17 cellular contexts compared by ENCODE assay signal in the genomic region with DNA sequence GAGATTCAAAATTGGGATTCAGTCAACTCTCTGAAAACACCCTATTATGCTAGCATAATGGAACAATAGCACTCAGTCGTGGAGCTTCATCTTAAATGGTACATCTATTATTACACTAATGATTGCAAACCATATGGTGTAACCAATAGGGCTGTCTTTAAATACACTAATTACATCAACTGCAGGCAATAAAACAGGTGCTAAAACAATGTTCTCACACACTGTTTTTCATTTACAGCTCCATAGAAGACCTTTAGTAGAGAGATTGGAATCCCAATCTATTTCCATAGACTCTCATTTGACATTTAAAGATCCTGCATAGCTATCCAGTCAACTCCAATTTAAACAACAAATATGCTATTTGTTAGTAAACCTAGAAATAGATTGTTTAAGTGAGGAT.
"Had no signal": no experiment of that assay in that cellular context is flagged by ENCODE, and none has a peak within 500 bp of the region (broad histone marks: within the 10 kb centered on the region; RNA-seq: fewer than 3 reads in every experiment).

No MANE protein-coding gene starts in this region.

- H3K27ac ChIP-seq: body of pancreas, heart left ventricle, ovary, testis, upper lobe of right lung had no signal

- H3K4me1 ChIP-seq: body of pancreas, heart left ventricle, testis, upper lobe of right lung had no signal

- H3K36me3 ChIP-seq: heart left ventricle, ovary, upper lobe of right lung had no signal

- ATAC-seq: activated naive CD4-positive, alpha-beta T cell treated with anti-CD3 and anti-CD28 coated beads, Interleukin-2, amount 50 U/mL, for 72 hours; activated T-cell treated with anti-CD3 and anti-CD28 coated beads, Interleukin-2, amount 50 U/mL, for 4 hours; body of pancreas; heart left ventricle; stimulated activated naive CD8-positive, alpha-beta T cell treated with anti-CD3 and anti-CD28 coated beads, Interleukin-15, amount 100 ng/mL, for 72 hours; upper lobe of right lung had no signal

- H3K4me3 Mint-ChIP-seq: activated CD4-positive, alpha-beta memory T cell treated with anti-CD3 and anti-CD28 coated beads for 36 hours; activated T-cell treated with anti-CD3 and anti-CD28 coated beads, Interleukin-2, amount 50 U/mL, for 4 hours; central memory CD8-positive, alpha-beta T cell; stimulated activated naive CD8-positive, alpha-beta T cell treated with anti-CD3 and anti-CD28 coated beads, Interleukin-15, amount 100 ng/mL, for 72 hours had no signal

- H3K27me3 Mint-ChIP-seq: activated CD4-positive, alpha-beta memory T cell treated with anti-CD3 and anti-CD28 coated beads for 36 hours; central memory CD8-positive, alpha-beta T cell; stimulated activated naive CD8-positive, alpha-beta T cell treated with anti-CD3 and anti-CD28 coated beads, Interleukin-15, amount 100 ng/mL, for 72 hours had no signal

- H3K4me1 Mint-ChIP-seq: central memory CD8-positive, alpha-beta T cell; stimulated activated naive CD8-positive, alpha-beta T cell treated with anti-CD3 and anti-CD28 coated beads, Interleukin-15, amount 100 ng/mL, for 72 hours had no signal

- H3K9me3 ChIP-seq: body of pancreas, ovary, testis, upper lobe of right lung had no signal

- DNase-seq: activated CD4-positive, alpha-beta memory T cell treated with anti-CD3 and anti-CD28 coated beads for 36 hours; activated CD4-positive, alpha-beta T cell treated with anti-CD3 and anti-CD28 coated beads for 1 hour; activated effector memory CD4-positive, alpha-beta T cell treated with anti-CD3 and anti-CD28 coated beads, Interleukin-2, amount 50 U/mL, for 16 hours; activated T-cell treated with anti-CD3 and anti-CD28 coated beads, Interleukin-2, amount 50 U/mL, for 4 hours; amniotic stem cell; body of pancreas; effector memory CD4-positive, alpha-beta T cell; heart left ventricle; kidney glomerular epithelial cell; ovary; stimulated activated CD4-positive, alpha-beta T cell treated with anti-CD3 and anti-CD28 coated beads, Interleukin-4, amount 100 ng/mL, for 1 hour; stimulated activated CD8-positive, alpha-beta memory T cell treated with anti-CD3 and anti-CD28 coated beads, Interleukin-4, amount 100 ng/mL, for 48 hours; stimulated activated naive CD8-positive, alpha-beta T cell treated with anti-CD3 and anti-CD28 coated beads, Interleukin-15, amount 100 ng/mL, for 72 hours; testis; upper lobe of right lung had no signal

- H3K27me3 ChIP-seq: body of pancreas, heart left ventricle, ovary, testis, upper lobe of right lung had no signal

- H3K36me3 Mint-ChIP-seq: activated CD4-positive, alpha-beta memory T cell treated with anti-CD3 and anti-CD28 coated beads for 36 hours had no signal

- H3K4me3 ChIP-seq: body of pancreas, heart left ventricle, ovary, testis, upper lobe of right lung had no signal

- H3K27ac Mint-ChIP-seq: activated CD4-positive, alpha-beta memory T cell treated with anti-CD3 and anti-CD28 coated beads for 36 hours; activated naive CD4-positive, alpha-beta T cell treated with anti-CD3 and anti-CD28 coated beads, Interleukin-2, amount 50 U/mL, for 72 hours; stimulated activated naive CD8-positive, alpha-beta T cell treated with anti-CD3 and anti-CD28 coated beads, Interleukin-15, amount 100 ng/mL, for 72 hours had no signal
